ENCODE assay signal across 8 cellular contexts in genomic region chr1:205121660-205122488, GRCh38. TPM values are rescaled to one million over a fixed set of nuclear protein-coding genes. Genes with fewer than 3 reads are reported as not detected.
DNase-seq lines count a peak whose midpoint lies in the region; ATAC-seq, FAIRE-seq and TF ChIP-seq lines count a peak whose summit lies in the region.

Gene RBBP5, minus strand, starts transcription at chr1:205121978. Its CDS starts 105 bp downstream, at chr1:205121873.

- H3K4me3 Mint-ChIP-seq in Caco-2 (ENCODE audit: unreplicated experiment) = peak within 1 kb of the TSS; percentile 96
- peak within 1 kb of the TSS; percentile 98 for H3K4me3 Mint-ChIP-seq in activated CD8-positive, alpha-beta memory T cell treated with anti-CD3 and anti-CD28 coated beads, Interleukin-2, amount 10 ng/mL, durations not matched to agents 7 days and 5 days
- peak within 1 kb of the TSS; percentile 97 for H3K4me3 Mint-ChIP-seq in endodermal cell

- H3K4me1 ChIP-seq in Caco-2 (peaks cover 4% of the 10 kb centered on the region), endodermal cell (ENCODE audit: control insufficient read depth, insufficient read depth, low read length) (no peaks in the 10 kb centered on the region)

- FAIRE-seq in HTR-8/SVneo (lab: Jason Lieb, UNC) = no peak

- H3K4me3 ChIP-seq in Caco-2 (ENCODE audit: low read depth, low read length) (peak within 1 kb of the TSS; percentile 85), endodermal cell (ENCODE audit: low read length) (peak within 1 kb of the TSS; percentile 98)

- CTCF ChIA-PET in Caco-2 (lab: Charles Lee) = interaction anchor here (0.9 to 2.0 kb wide), 4 partner anchors 20 to 152 kb away, joined by 3 to 7 read pairs (median 4); partner anchors contain the start of gene TMCC2
- CTCF ChIA-PET in activated CD8-positive, alpha-beta memory T cell treated with anti-CD3 and anti-CD28 coated beads, Interleukin-2, amount 10 ng/mL, durations not matched to agents 7 days and 5 days (lab: Charles Lee) = interaction anchor here (0.6 to 3.7 kb wide), 15 partner anchors 10 to 134 kb away, joined by 3 to 28 read pairs (median 3); partner anchors contain the start of genes TMCC2 and TMEM81

- 0 to 1% methylated on average over 27 to 46 of the region's 46 CpGs for WGBS in endodermal cell (ENCODE audit: insufficient coverage in 1 of 2, insufficient read length in 1 of 2), 2 experiments

- H3K9ac ChIP-seq in endodermal cell (ENCODE audit: extremely low read depth, low read length, poor library complexity, severe bottlenecking) = peak within 1 kb of the TSS; percentile 98

- H3K4me1 Mint-ChIP-seq in Caco-2 (ENCODE audit: low read depth, unreplicated experiment) = peaks cover 11% of the 10 kb centered on the region
- H3K4me1 Mint-ChIP-seq in activated CD8-positive, alpha-beta memory T cell treated with anti-CD3 and anti-CD28 coated beads, Interleukin-2, amount 10 ng/mL, durations not matched to agents 7 days and 5 days = peaks cover 40% of the 10 kb centered on the region
- peaks cover 12% of the 10 kb centered on the region for H3K4me1 Mint-ChIP-seq in endodermal cell

- no TSS peak for BruUV-seq in Caco-2 (replicated peaks; lab: Mats Ljungman, UMichigan)

- H3K36me3 ChIP-seq in Caco-2 (ENCODE audit: control insufficient read depth, insufficient read depth, low read length) (no peaks in the 10 kb centered on the region), endodermal cell (ENCODE audit: control insufficient read depth, insufficient read depth, low read length) (peaks cover 13% of the 10 kb centered on the region)

- peak; percentile 97 for DNase-seq in Caco-2
- peak; percentile 95 for DNase-seq in HTR-8/SVneo (ENCODE audit: insufficient read length, low spot score)
- peak; percentile 88 for DNase-seq in NOMO-1 treated with dmso at 0.1 percent for 144 hours (lab: John Stamatoyannopoulos, UW; ENCODE audit: unreplicated experiment)
- DNase-seq in activated CD8-positive, alpha-beta memory T cell treated with anti-CD3 and anti-CD28 coated beads, Interleukin-2, amount 10 ng/mL, durations not matched to agents 7 days and 5 days = peak; percentile 97
- peak; percentile 98 for DNase-seq in endodermal cell
- DNase-seq in mesenteric fat pad (ENCODE audit: low spot score) = peak; percentile 96
- peak; percentile 89 to 91 for DNase-seq in stimulated activated CD8-positive, alpha-beta memory T cell treated with anti-CD3 and anti-CD28 coated beads, Interleukin-15, amount 100 ng/mL, for 4 hours (ENCODE audit: low read depth in 2 of 2)

- H3K9me3 ChIP-seq in Caco-2 (no peaks in the 10 kb centered on the region), endodermal cell (ENCODE audit: control insufficient read depth, low read length) (no peaks in the 10 kb centered on the region)

- intact Hi-C loops in Caco-2 (cut with micrococcal nuclease; ENCODE audit: unreplicated experiment) = loop anchor here (1.0 to 5.0 kb wide), 3 partner anchors 19 to 134 kb away; partner anchors contain the start of gene DSTYK

- H3K27ac Mint-ChIP-seq in Caco-2 (ENCODE audit: unreplicated experiment) = peak within 1 kb of the TSS; percentile 98
- H3K27ac Mint-ChIP-seq in activated CD8-positive, alpha-beta memory T cell treated with anti-CD3 and anti-CD28 coated beads, Interleukin-2, amount 10 ng/mL, durations not matched to agents 7 days and 5 days = peak within 1 kb of the TSS; percentile 96
- H3K27ac Mint-ChIP-seq in endodermal cell = peak within 1 kb of the TSS; percentile 100

- TF ChIP-seq CTCF in Caco-2 (IDR thresholded peaks at IDR 0.05; ENCODE audit: insufficient read depth in 1 of 2, low read depth in 1 of 2, low read length in 1 of 2, severe bottlenecking in 1 of 2, unreplicated experiment in 1 of 2) = peak; percentile 34 to 94
- peak; percentile 80 for TF ChIP-seq CTCF in endodermal cell (conservative IDR thresholded peaks at IDR 0.05)

- H3K9me3 Mint-ChIP-seq in Caco-2 (ENCODE audit: unreplicated experiment) = no peaks in the 10 kb centered on the region
- no peaks in the 10 kb centered on the region for H3K9me3 Mint-ChIP-seq in activated CD8-positive, alpha-beta memory T cell treated with anti-CD3 and anti-CD28 coated beads, Interleukin-2, amount 10 ng/mL, durations not matched to agents 7 days and 5 days (ENCODE audit: low read depth)
- no peaks in the 10 kb centered on the region for H3K9me3 Mint-ChIP-seq in endodermal cell

- POLR2A ChIA-PET in Caco-2 (lab: Charles Lee) = interaction anchor here (0.6 kb wide), 1 partner anchor 200 kb away, joined by 3 read pairs; the partner anchor contains the start of gene NUAK2

- peak within 1 kb of the TSS; percentile 99 for H3K27ac ChIP-seq in endodermal cell (ENCODE audit: low read depth, low read length)

- peak; percentile 87 for ATAC-seq in GM21360 (IDR thresholded peaks at IDR 0.05; ENCODE audit: unreplicated experiment)
- ATAC-seq in activated CD8-positive, alpha-beta memory T cell treated with anti-CD3 and anti-CD28 coated beads, Interleukin-2, amount 10 ng/mL, durations not matched to agents 7 days and 5 days = peak; percentile 96

- no peaks in the 10 kb centered on the region for H3K27me3 ChIP-seq in Caco-2 (replicated peaks; ENCODE audit: control insufficient read depth, insufficient read depth, low read length)
- no peaks in the 10 kb centered on the region for H3K27me3 ChIP-seq in endodermal cell (ENCODE audit: control insufficient read depth, insufficient read depth, low read length, poor library complexity, severe bottlenecking)

- peaks cover 15% of the 10 kb centered on the region for H3K36me3 Mint-ChIP-seq in Caco-2 (ENCODE audit: insufficient read depth, unreplicated experiment)
- peaks cover 15% of the 10 kb centered on the region for H3K36me3 Mint-ChIP-seq in activated CD8-positive, alpha-beta memory T cell treated with anti-CD3 and anti-CD28 coated beads, Interleukin-2, amount 10 ng/mL, durations not matched to agents 7 days and 5 days
- peaks cover 9% of the 10 kb centered on the region for H3K36me3 Mint-ChIP-seq in endodermal cell (ENCODE audit: low read depth)

- H3K27me3 Mint-ChIP-seq in Caco-2 (ENCODE audit: insufficient read depth, unreplicated experiment) = no peaks in the 10 kb centered on the region
- H3K27me3 Mint-ChIP-seq in activated CD8-positive, alpha-beta memory T cell treated with anti-CD3 and anti-CD28 coated beads, Interleukin-2, amount 10 ng/mL, durations not matched to agents 7 days and 5 days = no peaks in the 10 kb centered on the region
- no peaks in the 10 kb centered on the region for H3K27me3 Mint-ChIP-seq in endodermal cell (ENCODE audit: insufficient read depth)

RNA-seq across cellular contexts. Expression of gene RBBP5, which starts in this region (rescaled TPM):
- total RNA-seq in Caco-2 (2022) (17.9 and 19.0 TPM in 2 replicates), endodermal cell (10 to 100 TPM; 17.8 to 23.6 TPM), mesenteric fat pad (9.8 TPM)
- total RNA-seq in activated CD8-positive, alpha-beta memory T cell treated with anti-CD3 and anti-CD28 coated beads, Interleukin-2, amount 10 ng/mL, durations not matched to agents 7 days and 5 days = 10 to 100 TPM; 22.8 to 23.0 TPM
- 17.2 TPM for polyA plus RNA-seq in endodermal cell (2013, experiment 1 of 2)
- polyA plus RNA-seq in endodermal cell (2013, experiment 2 of 2) = 16.8 TPM

Comparison
In these comparisons a context has a peak if more than half of its experiments do, and no peak if none do; other contexts are left out.
1. Peak in every context shown above with its lines: DNase-seq, ATAC-seq, H3K4me3 ChIP-seq and H3K27ac ChIP-seq.